21 cellular contexts compared by ENCODE assay signal in genomic region chr19:30558793-30559192, GRCh38.
"Had no signal": no experiment of that assay in that cellular context is flagged by ENCODE, and none has a peak within 500 bp of the region (broad histone marks: within the 10 kb centered on the region; RNA-seq: fewer than 3 reads in every experiment).

No MANE protein-coding gene starts in this region.

- DNase-seq: activated CD4-positive, alpha-beta T cell treated with anti-CD3 and anti-CD28 coated beads, Interleukin-2, amount 10 ng/mL, durations not matched to agents 24 days and 14 days; activated CD8-positive, alpha-beta memory T cell treated with anti-CD3 and anti-CD28 coated beads, Interleukin-2, amount 50 U/mL, for 4 hours; activated CD8-positive, alpha-beta T cell treated with anti-CD3 and anti-CD28 coated beads, Interleukin-2, amount 10 ng/mL, durations not matched to agents 7 days and 5 days; activated gamma-delta T cell treated with Interleukin-2 at 50 U/mL for 16 hours; activated T-cell treated with anti-CD3 and anti-CD28 coated beads, Interleukin-2, amount 50 U/mL, for 48 hours; amniotic stem cell; body of pancreas; cerebellar nuclear complex; dermis blood vessel endothelial cell; heart left ventricle; pancreas; sigmoid colon; stimulated activated CD4-positive, alpha-beta T cell treated with anti-CD3 and anti-CD28 coated beads, Interleukin-12 subunit alpha, Interleukin-12 subunit beta, amount 100 ng/mL, for 4 hours; stimulated activated CD4-positive, alpha-beta T cell treated with anti-CD3 and anti-CD28 coated beads, Interleukin-2, amount 100 ng/mL, for 24 hours; T-helper 2 cell; uterus had no signal

- H3K9me3 Mint-ChIP-seq: activated CD4-positive, alpha-beta T cell treated with anti-CD3 and anti-CD28 coated beads, Interleukin-2, amount 10 ng/mL, durations not matched to agents 24 days and 14 days; endodermal cell had no signal

- H3K4me3 Mint-ChIP-seq: activated CD4-positive, alpha-beta T cell treated with anti-CD3 and anti-CD28 coated beads, Interleukin-2, amount 10 ng/mL, durations not matched to agents 24 days and 14 days; activated CD8-positive, alpha-beta T cell treated with anti-CD3 and anti-CD28 coated beads, Interleukin-2, amount 10 ng/mL, durations not matched to agents 7 days and 5 days; activated naive CD8-positive, alpha-beta T cell; endodermal cell; neural progenitor cell; WTC11 had no signal

- H3K27ac ChIP-seq: body of pancreas, heart left ventricle, neural progenitor cell, pancreas, sigmoid colon, uterus had no signal

- H3K27ac Mint-ChIP-seq: activated CD4-positive, alpha-beta T cell treated with anti-CD3 and anti-CD28 coated beads, Interleukin-2, amount 10 ng/mL, durations not matched to agents 24 days and 14 days; activated CD8-positive, alpha-beta T cell treated with anti-CD3 and anti-CD28 coated beads, Interleukin-2, amount 10 ng/mL, durations not matched to agents 7 days and 5 days; activated naive CD8-positive, alpha-beta T cell; neural progenitor cell had no signal

- H3K27me3 Mint-ChIP-seq: activated CD4-positive, alpha-beta T cell treated with anti-CD3 and anti-CD28 coated beads, Interleukin-2, amount 10 ng/mL, durations not matched to agents 24 days and 14 days had no signal

- H3K4me1 Mint-ChIP-seq: activated CD4-positive, alpha-beta T cell treated with anti-CD3 and anti-CD28 coated beads, Interleukin-2, amount 10 ng/mL, durations not matched to agents 24 days and 14 days had no signal

- H3K4me3 ChIP-seq: body of pancreas, heart left ventricle, neural progenitor cell, pancreas, sigmoid colon, tibial nerve, uterus had no signal

- H3K36me3 Mint-ChIP-seq: activated naive CD8-positive, alpha-beta T cell; neural progenitor cell; WTC11 had no signal
